In the genomic region with DNA sequence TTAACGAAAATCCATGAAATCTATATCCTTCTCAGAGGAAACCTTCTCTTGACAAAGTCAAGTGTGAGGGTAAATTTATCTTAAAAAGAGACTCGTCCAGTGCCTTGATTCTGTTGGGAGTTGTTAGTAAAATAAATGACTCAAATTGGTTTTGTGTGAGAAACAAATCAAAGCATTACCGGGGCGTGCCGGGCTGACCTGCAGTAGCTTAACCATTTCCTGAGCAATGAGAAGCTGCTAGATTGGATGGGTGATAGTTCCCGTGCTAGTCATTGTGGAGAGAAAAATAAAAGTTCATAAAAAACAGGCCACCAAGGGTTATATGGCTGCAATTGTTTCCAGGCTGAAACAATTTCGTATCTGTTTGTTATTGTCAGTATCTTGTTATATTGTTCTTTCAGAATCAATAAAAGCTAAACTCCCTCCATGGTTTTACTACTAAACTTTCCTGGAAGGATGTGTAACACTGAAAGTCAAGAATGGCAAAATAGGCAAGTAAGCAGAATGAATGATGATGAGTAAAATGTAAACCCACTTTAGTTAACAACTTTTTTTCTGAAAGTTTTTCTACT, we compare ENCODE assay signal across 11 cellular contexts.
DNase-seq lines count a peak whose midpoint lies in the region; ATAC-seq and TF ChIP-seq lines count a peak whose summit lies in the region.
"Had no signal": no experiment of that assay in that cellular context is flagged by ENCODE, and none has a peak within 500 bp of the region (broad histone marks: within the 10 kb centered on the region; RNA-seq: fewer than 3 reads in every experiment).

No MANE protein-coding gene starts in this region.

- intact Hi-C loops in adrenal gland (cut with DNase I), result no loop called here
- intact Hi-C loops in body of pancreas (cut with DNase I), result no loop called here

- WGBS in adrenal gland, 4 donors, result 31 to 41% (median 33%) methylated on average over 7 of the region's 7 CpGs
- WGBS in body of pancreas, 2 donors, result 25 to 29% methylated on average over 7 of the region's 7 CpGs

- peaks cover 57% of the 10 kb centered on the region for H3K4me1 Mint-ChIP-seq in nephron

- DNase-seq in EH (ENCODE audit: low read depth) (peak; percentile 51), NCI-H526 treated with DMSO at 0.1 percent for 48 hours (lab: John Stamatoyannopoulos, UW) (peak; percentile 29), choroid plexus epithelial cell (ENCODE audit: low read depth) (peak; percentile 48), adrenal gland (no peak), body of pancreas (no peak), DMS153 treated with DMSO at 0.1 percent for 48 hours (lab: John Stamatoyannopoulos, UW; ENCODE audit: unreplicated experiment) (no peak), NCI-H2081 treated with DMSO at 0.1 percent for 48 hours (lab: John Stamatoyannopoulos, UW) (no peak)
- DNase-seq: NCI-H774 had no signal

- no peaks in the 10 kb centered on the region for H3K36me3 ChIP-seq in adrenal gland (replicated peaks in 1 of 2)
- no peaks in the 10 kb centered on the region for H3K36me3 ChIP-seq in body of pancreas (replicated peaks in 1 of 2; ENCODE audit: insufficient read depth in 1 of 2, low read depth in 2 of 2)
- H3K36me3 ChIP-seq: gastroesophageal sphincter, right lobe of liver had no signal

- no peaks in the 10 kb centered on the region for H3K9me3 Mint-ChIP-seq in nephron

- H3K4me3 Mint-ChIP-seq in nephron, result peak overlapping the region; percentile 16 to 62 (median 41)

- TF ChIP-seq POLR2A in adrenal gland (IDR thresholded peaks at IDR 0.05) (no peak), body of pancreas (IDR thresholded peaks at IDR 0.05) (no peak)

- H3K27ac Mint-ChIP-seq in nephron, result peak overlapping the region; percentile 43 to 75 (median 48)

- H3K27me3 ChIP-seq in adrenal gland (no peaks in the 10 kb centered on the region), body of pancreas (peaks cover 0 to 4% of the 10 kb centered on the region in 2 donors)
- H3K27me3 ChIP-seq: right lobe of liver had no signal

- H3K4me1 ChIP-seq in adrenal gland (replicated peaks in 1 of 2) (peaks cover 0 to 21% of the 10 kb centered on the region in 2 donors), body of pancreas (no peaks in the 10 kb centered on the region)

- H3K4me3 ChIP-seq in choroid plexus epithelial cell (ENCODE audit: low read depth, low read length), result no peak overlapping the region
- H3K4me3 ChIP-seq in adrenal gland, result no peak overlapping the region
- H3K4me3 ChIP-seq in body of pancreas, result no peak overlapping the region
- H3K4me3 ChIP-seq: gastroesophageal sphincter, right lobe of liver had no signal

- no peak for ATAC-seq in body of pancreas

- peaks cover 3% of the 10 kb centered on the region for H3K27me3 Mint-ChIP-seq in nephron (ENCODE audit: low read depth)

- no peak overlapping the region for H3K27ac ChIP-seq in adrenal gland
- H3K27ac ChIP-seq in body of pancreas, result no peak overlapping the region
- H3K27ac ChIP-seq: gastroesophageal sphincter, right lobe of liver had no signal

- H3K36me3 Mint-ChIP-seq in nephron (ENCODE audit: low read depth), result no peaks in the 10 kb centered on the region

- TF ChIP-seq CTCF in choroid plexus epithelial cell (conservative IDR thresholded peaks at IDR 0.05; ENCODE audit: low read depth, low read length) (no peak), nephron (IDR thresholded peaks at IDR 0.05; ENCODE audit: unreplicated experiment in 3 of 3) (no peak), adrenal gland (IDR thresholded peaks at IDR 0.05) (no peak), body of pancreas (IDR thresholded peaks at IDR 0.05) (no peak)

- H3K9me3 ChIP-seq in adrenal gland (replicated peaks in 1 of 3), result no peaks in the 10 kb centered on the region
- H3K9me3 ChIP-seq in body of pancreas, result no peaks in the 10 kb centered on the region
- H3K9me3 ChIP-seq: gastroesophageal sphincter, right lobe of liver had no signal

Comparison
In these comparisons a context has a peak if more than half of its experiments do, and no peak if none do; other contexts are left out.
1. DNase-seq: peak in EH (single experiment), NCI-H526 treated with DMSO at 0.1 percent for 48 hours (single experiment) and choroid plexus epithelial cell (single experiment); none in adrenal gland (0 of 7), body of pancreas (0 of 4), DMS153 treated with DMSO at 0.1 percent for 48 hours (single experiment) and NCI-H2081 treated with DMSO at 0.1 percent for 48 hours (single experiment).